13 cellular contexts compared by ENCODE assay signal in genomic region chr6:13466304-13467215, GRCh38. TPM values are rescaled to one million over a fixed set of nuclear protein-coding genes. Genes with fewer than 3 reads are reported as not detected.
DNase-seq lines count a peak whose midpoint lies in the region; ATAC-seq and TF ChIP-seq lines count a peak whose summit lies in the region.
"Had no signal": no experiment of that assay in that cellular context is flagged by ENCODE, and none has a peak within 500 bp of the region (broad histone marks: within the 10 kb centered on the region; RNA-seq: fewer than 3 reads in every experiment).

No MANE protein-coding gene starts in this region.

- H3K27me3 Mint-ChIP-seq in activated T-helper 17 cell treated with anti-CD3 and anti-CD28 coated beads, Interleukin-2, amount 50 U/mL, for 72 hours: no peaks in the 10 kb centered on the region

- no peaks in the 10 kb centered on the region for H3K9me3 ChIP-seq in neutrophil
- H3K9me3 ChIP-seq: thoracic aorta had no signal

- H3K36me3 ChIP-seq in neutrophil: peaks cover 8% of the 10 kb centered on the region
- H3K36me3 ChIP-seq: thoracic aorta had no signal

- no peak for TF ChIP-seq CTCF in neutrophil (IDR thresholded peaks at IDR 0.05)

- no peaks in the 10 kb centered on the region for H3K9me3 Mint-ChIP-seq in activated T-helper 17 cell treated with anti-CD3 and anti-CD28 coated beads, Interleukin-2, amount 50 U/mL, for 72 hours

- H3K36me3 Mint-ChIP-seq in activated T-helper 17 cell treated with anti-CD3 and anti-CD28 coated beads, Interleukin-2, amount 50 U/mL, for 72 hours (ENCODE audit: low read depth): no peaks in the 10 kb centered on the region

- H3K4me1 Mint-ChIP-seq in activated T-helper 17 cell treated with anti-CD3 and anti-CD28 coated beads, Interleukin-2, amount 50 U/mL, for 72 hours: peaks cover 22% of the 10 kb centered on the region

- no peaks in the 10 kb centered on the region for H3K27me3 ChIP-seq in neutrophil

- no peak for TF ChIP-seq POLR2A in GM18505 (IDR thresholded peaks at IDR 0.05; ENCODE audit: borderline replicate concordance, extremely low read depth, insufficient read depth, insufficient read length)

- H3K4me1 ChIP-seq in neutrophil (ENCODE audit: control insufficient read depth in 1 of 2, insufficient read depth in 1 of 2, low read depth in 1 of 2, low read length in 1 of 2): peaks cover 59 to 60% of the 10 kb centered on the region in 2 experiments

- H3K27ac ChIP-seq in neutrophil: peak overlapping the region; percentile 69
- H3K27ac ChIP-seq: thoracic aorta had no signal

- peak overlapping the region; percentile 85 for H3K27ac Mint-ChIP-seq in activated T-helper 17 cell treated with anti-CD3 and anti-CD28 coated beads, Interleukin-2, amount 50 U/mL, for 72 hours

- H3K4me3 ChIP-seq in neutrophil (ENCODE audit: low read depth in 1 of 2, low read length in 1 of 2): no peak overlapping the region
- H3K4me3 ChIP-seq: lung, skin epidermis, thoracic aorta had no signal

- peak overlapping the region; percentile 45 for H3K4me3 Mint-ChIP-seq in activated T-helper 17 cell treated with anti-CD3 and anti-CD28 coated beads, Interleukin-2, amount 50 U/mL, for 72 hours

- ATAC-seq in GM18505 (IDR thresholded peaks at IDR 0.05; ENCODE audit: unreplicated experiment): peak; percentile 44
- peak; percentile 53 for ATAC-seq in HG02885 (IDR thresholded peaks at IDR 0.05; ENCODE audit: poor library complexity, unreplicated experiment)
- ATAC-seq in activated T-helper 17 cell treated with anti-CD3 and anti-CD28 coated beads, Interleukin-2, amount 50 U/mL, for 72 hours (replicated peaks): peak; percentile 96
- ATAC-seq in HG03097 (IDR thresholded peaks at IDR 0.05; ENCODE audit: low FRiP score, unreplicated experiment): no peak

- DNase-seq in activated gamma-delta T cell (lab: John Stamatoyannopoulos, UW) (no peak), NCI-H146 (lab: John Stamatoyannopoulos, UW) (no peak), NCI-H345 treated with DMSO at 0.1 percent for 48 hours (lab: John Stamatoyannopoulos, UW; ENCODE audit: unreplicated experiment) (no peak)
- DNase-seq: SHP77 treated with DMSO at 0.1 percent for 48 hours had no signal

RNA-seq across cellular contexts. Expression of gene GFOD1, which starts 20.8 kb away (rescaled TPM):
- 1 to 10 TPM; 1.1 to 2.1 TPM for total RNA-seq in activated T-helper 17 cell treated with anti-CD3 and anti-CD28 coated beads, Interleukin-2, amount 50 U/mL, for 72 hours
- total RNA-seq: G401 had no signal
